Comparison of ENCODE assay signal across 1 cellular context in the genomic region with DNA sequence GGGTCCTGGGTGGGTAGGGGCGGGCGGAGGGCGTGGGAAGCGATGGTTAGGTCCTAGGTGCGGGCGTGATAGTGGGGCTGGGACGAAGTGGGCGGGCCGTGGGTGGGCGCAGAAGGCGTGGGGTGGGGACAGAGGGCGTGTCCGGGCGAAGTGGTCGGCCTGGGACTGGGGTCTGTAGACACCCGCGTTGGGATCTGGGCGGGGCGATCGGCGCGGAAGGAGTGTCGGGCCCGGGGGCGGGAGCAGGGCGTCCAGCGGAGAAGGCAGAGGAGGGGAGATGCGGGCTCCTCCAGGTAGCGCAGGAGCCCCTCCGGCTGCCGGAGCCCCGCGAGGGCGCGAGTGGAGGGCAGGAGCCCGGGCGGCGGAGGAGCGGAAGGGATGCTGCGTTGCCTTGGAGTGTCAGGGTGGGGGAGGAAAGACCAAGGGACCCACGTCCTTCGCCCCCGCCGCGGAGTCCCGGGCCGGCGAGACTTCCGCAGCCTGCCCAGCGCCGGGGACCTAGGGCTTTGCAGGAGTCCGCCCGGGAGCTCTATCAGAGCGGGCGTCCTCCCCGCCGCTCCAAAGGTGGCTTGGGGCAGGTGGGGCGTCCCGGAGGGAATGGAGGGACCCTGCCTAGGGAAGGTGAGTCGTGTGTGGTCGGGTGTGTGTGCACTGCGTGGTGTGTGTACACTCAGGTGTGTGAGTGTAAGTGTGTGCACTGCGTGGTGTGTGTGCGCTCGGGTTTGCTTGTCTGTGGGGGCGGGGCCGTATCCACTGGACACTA.
TF ChIP-seq lines count a peak whose summit lies in the region.

No MANE protein-coding gene starts in this region.

TF ChIP-seq in HepG2, 621 proteins besides CTCF, POLR2A, EP300 and RAD21:
- TF ChIP-seq SRF (IDR thresholded peaks at IDR 0.05; ENCODE audit: low read depth, low read length) (no peak), ZNF615 (CRISPR knock-in tag; IDR thresholded peaks at IDR 0.05; ENCODE audit: borderline replicate concordance) (no peak), ZNF737 (CRISPR knock-in tag; IDR thresholded peaks at IDR 0.05; ENCODE audit: borderline replicate concordance) (0 out of 2 replicates have a peak, but pooled peaks have one; percentile 21), ZFX (CRISPR knock-in tag; IDR thresholded peaks at IDR 0.05; ENCODE audit: low read depth) (0 out of 2 replicates have a peak, but pooled peaks have one; percentile 4), MIER3 (CRISPR knock-in tag; IDR thresholded peaks at IDR 0.05; ENCODE audit: borderline replicate concordance) (no peak), HNRNPK (IDR thresholded peaks at IDR 0.05; ENCODE audit: low read depth, low read length, poor library complexity, severe bottlenecking) (peak; percentile 86), GABPB1 (CRISPR knock-in tag; IDR thresholded peaks at IDR 0.05) (peak; percentile 16; the same call in 1 of the 2 replicates), ZNF552 (CRISPR knock-in tag; IDR thresholded peaks at IDR 0.05; ENCODE audit: borderline replicate concordance) (no peak), ZNF263 (CRISPR knock-in tag; IDR thresholded peaks at IDR 0.05) (peak; percentile 90), ZSCAN25 (CRISPR knock-in tag; IDR thresholded peaks at IDR 0.05) (0 out of 2 replicates have a peak, but pooled peaks have one; percentile 20)
